Comparison of ENCODE assay signal across 1 cellular context in the genomic region with DNA sequence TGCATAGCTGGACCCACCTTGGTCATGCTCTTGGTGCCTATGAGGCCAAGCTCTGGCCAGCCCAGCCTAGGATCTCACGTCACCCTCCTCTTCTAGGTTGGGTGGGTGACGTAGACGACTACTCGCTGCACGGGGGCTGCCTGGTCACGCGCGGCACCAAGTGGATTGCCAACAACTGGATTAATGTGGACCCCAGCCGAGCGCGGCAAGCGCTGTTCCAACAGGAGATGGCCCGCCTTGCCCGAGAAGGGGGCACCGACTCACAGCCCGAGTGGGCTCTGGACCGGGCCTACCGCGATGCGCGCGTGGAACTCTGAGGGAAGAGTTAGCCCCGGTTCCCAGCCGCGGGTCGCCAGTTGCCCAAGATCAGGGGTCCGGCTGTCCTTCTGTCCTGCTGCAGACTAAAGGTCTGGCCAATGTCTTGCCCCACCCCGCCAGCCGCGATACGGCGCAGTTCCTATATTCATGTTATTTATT.
TF ChIP-seq lines count a peak whose summit lies in the region.

No MANE protein-coding gene starts in this region.

TF ChIP-seq in GM23338, 12 proteins besides CTCF, POLR2A, EP300 and RAD21:
- TF ChIP-seq ZNF462 (CRISPR knock-in tag; IDR thresholded peaks at IDR 0.05): no peak
- TF ChIP-seq EZH2phosphoT487 (IDR thresholded peaks at IDR 0.05; ENCODE audit: unreplicated experiment): no peak
- TF ChIP-seq ETS1 (IDR thresholded peaks at IDR 0.05): no peak
- TF ChIP-seq JUNB (IDR thresholded peaks at IDR 0.05; ENCODE audit: unreplicated experiment): no peak
- no peak; the same call in 1 of the 2 replicates for TF ChIP-seq CREB1 (CRISPR knock-in tag; IDR thresholded peaks at IDR 0.05; ENCODE audit: low read depth)
- TF ChIP-seq POLR2AphosphoS5 (IDR thresholded peaks at IDR 0.05; ENCODE audit: low read depth): no peak
- TF ChIP-seq STAT1 (IDR thresholded peaks at IDR 0.05; ENCODE audit: unreplicated experiment): no peak
- TF ChIP-seq ZNF331 (CRISPR knock-in tag; IDR thresholded peaks at IDR 0.05; ENCODE audit: low read depth): no peak
- no peak for TF ChIP-seq REST (IDR thresholded peaks at IDR 0.05; ENCODE audit: unreplicated experiment)
- TF ChIP-seq NANOG (IDR thresholded peaks at IDR 0.05; ENCODE audit: borderline replicate concordance): no peak
- no peak for TF ChIP-seq ZNF114 (CRISPR knock-in tag; IDR thresholded peaks at IDR 0.05)
- TF ChIP-seq EZH2 (IDR thresholded peaks at IDR 0.05; ENCODE audit: low read depth, unreplicated experiment): no peak
